Comparison of ENCODE assay signal across 14 cellular contexts in genomic region chr1:248926401-248927182, GRCh38. TPM values are rescaled to one million over a fixed set of nuclear protein-coding genes. Genes with fewer than 3 reads are reported as not detected.
DNase-seq lines count a peak whose midpoint lies in the region; ATAC-seq and TF ChIP-seq lines count a peak whose summit lies in the region.
"Had no signal": no experiment of that assay in that cellular context is flagged by ENCODE, and none has a peak within 500 bp of the region (broad histone marks: within the 10 kb centered on the region; RNA-seq: fewer than 3 reads in every experiment).

No MANE protein-coding gene starts in this region.

- H3K27me3 ChIP-seq in fibroblast of lung (ENCODE audit: control insufficient read depth, insufficient read depth, low read length) (no peaks in the 10 kb centered on the region), esophagus muscularis mucosa (no peaks in the 10 kb centered on the region), heart right ventricle (no peaks in the 10 kb centered on the region)

- no peak overlapping the region for H2AFZ ChIP-seq in fibroblast of lung (ENCODE audit: low read length)

- H3K36me3 ChIP-seq in fibroblast of lung (ENCODE audit: control insufficient read depth, insufficient read depth, low read length) (no peaks in the 10 kb centered on the region), esophagus muscularis mucosa (peaks cover 0 to 7% (median 0%) of the 10 kb centered on the region in 4 donors), heart right ventricle (peaks cover 0 to 9% (median 0%) of the 10 kb centered on the region in 9 donors)

- H3K9me3 ChIP-seq in fibroblast of lung (ENCODE audit: control insufficient read depth, insufficient read depth, low read depth, low read length), result no peaks in the 10 kb centered on the region
- H3K9me3 ChIP-seq in esophagus muscularis mucosa, result no peaks in the 10 kb centered on the region
- no peaks in the 10 kb centered on the region for H3K9me3 ChIP-seq in heart right ventricle

- H3K36me3 Mint-ChIP-seq in activated T-cell treated with anti-CD3 and anti-CD28 coated beads, Interleukin-2, amount 50 U/mL, for 72 hours (ENCODE audit: insufficient read depth in 2 of 2), result no peaks in the 10 kb centered on the region
- H3K36me3 Mint-ChIP-seq in stimulated activated effector memory CD8-positive, alpha-beta T cell treated with anti-CD3 and anti-CD28 coated beads, Interleukin-12 subunit alpha, Interleukin-12 subunit beta, amount 100 ng/mL, for 72 hours, result peaks cover 16% of the 10 kb centered on the region

- no peak for TF ChIP-seq CTCF in fibroblast of lung (conservative IDR thresholded peaks at IDR 0.05 in 1 of 2, IDR thresholded peaks at IDR 0.05 in 1 of 2; ENCODE audit: low read depth in 1 of 2, low read length in 2 of 2)
- no peak for TF ChIP-seq CTCF in esophagus muscularis mucosa (IDR thresholded peaks at IDR 0.05)
- no peak for TF ChIP-seq CTCF in heart right ventricle (IDR thresholded peaks at IDR 0.05)

- POLR2A ChIA-PET in HEK293T (lab: Yijun Ruan, JAX), result no interaction called here

- peak; percentile 21 to 45 for DNase-seq in activated T-cell treated with anti-CD3 and anti-CD28 coated beads, Interleukin-2, amount 50 U/mL, for 72 hours
- DNase-seq in activated T-cell treated with anti-CD3 and anti-CD28 coated beads for 4 hours (no peak), RPMI7951 (ENCODE audit: low read depth) (peak; percentile 82), fibroblast of lung (ENCODE audit: low read depth in 2 of 2) (peak; percentile 28 to 76), esophagus muscularis mucosa (ENCODE audit: extremely low spot score) (no peak), heart right ventricle (no peak), HEK293T (ENCODE audit: extremely low spot score) (no peak)
- no peak for DNase-seq in stimulated activated effector memory CD8-positive, alpha-beta T cell treated with anti-CD3 and anti-CD28 coated beads, Interleukin-12 subunit alpha, Interleukin-12 subunit beta, amount 100 ng/mL, for 72 hours (ENCODE audit: low spot score in 2 of 2)
- DNase-seq: activated naive CD4-positive, alpha-beta T cell treated with anti-CD3 and anti-CD28 coated beads, Interleukin-2, amount 10 ng/mL, durations not matched to agents 7 days and 5 days; NCI-H1092; NCI-H446 treated with DMSO at 0.1 percent for 48 hours; SHP77 had no signal

- CTCF ChIA-PET in HEK293T (lab: Yijun Ruan, JAX), result no interaction called here

- peak overlapping the region in 1 of 2 donors; percentile 28 for H3K4me3 Mint-ChIP-seq in activated T-cell treated with anti-CD3 and anti-CD28 coated beads, Interleukin-2, amount 50 U/mL, for 72 hours
- peak overlapping the region; percentile 3 for H3K4me3 Mint-ChIP-seq in stimulated activated effector memory CD8-positive, alpha-beta T cell treated with anti-CD3 and anti-CD28 coated beads, Interleukin-12 subunit alpha, Interleukin-12 subunit beta, amount 100 ng/mL, for 72 hours
- H3K4me3 Mint-ChIP-seq: activated naive CD4-positive, alpha-beta T cell treated with anti-CD3 and anti-CD28 coated beads, Interleukin-2, amount 10 ng/mL, durations not matched to agents 7 days and 5 days; B cell; stimulated activated memory B cell treated with anti-CD40 and anti-IgM and Interleukin-4, amounts not matched to agents 10 μg/mL and 1 μg/mL and 100 μg/mL, for 72 hours had no signal

- no peak overlapping the region for H3K27ac Mint-ChIP-seq in activated T-cell treated with anti-CD3 and anti-CD28 coated beads, Interleukin-2, amount 50 U/mL, for 72 hours
- peak overlapping the region; percentile 33 for H3K27ac Mint-ChIP-seq in stimulated activated effector memory CD8-positive, alpha-beta T cell treated with anti-CD3 and anti-CD28 coated beads, Interleukin-12 subunit alpha, Interleukin-12 subunit beta, amount 100 ng/mL, for 72 hours
- H3K27ac Mint-ChIP-seq: activated naive CD4-positive, alpha-beta T cell treated with anti-CD3 and anti-CD28 coated beads, Interleukin-2, amount 10 ng/mL, durations not matched to agents 7 days and 5 days; B cell; stimulated activated memory B cell treated with anti-CD40 and anti-IgM and Interleukin-4, amounts not matched to agents 10 μg/mL and 1 μg/mL and 100 μg/mL, for 72 hours had no signal

- peak overlapping the region; percentile 44 for H3K4me2 ChIP-seq in fibroblast of lung (ENCODE audit: extremely low read depth, insufficient read depth, low read length)

- no peak overlapping the region for H3K27ac ChIP-seq in fibroblast of lung (ENCODE audit: insufficient read depth, low read length)
- no peak overlapping the region for H3K27ac ChIP-seq in esophagus muscularis mucosa (replicated peaks in 1 of 4)
- no peak overlapping the region for H3K27ac ChIP-seq in heart right ventricle

- H3K79me2 ChIP-seq in fibroblast of lung (ENCODE audit: control insufficient read depth, insufficient read depth, low read length), result no peaks in the 10 kb centered on the region

- H3K4me3 ChIP-seq in fibroblast of lung (replicated peaks in 1 of 4; ENCODE audit: control extremely low read depth in 1 of 4, insufficient read depth in 1 of 4, low read depth in 3 of 4, low read length in 4 of 4), result no peak overlapping the region
- H3K4me3 ChIP-seq in esophagus muscularis mucosa, result no peak overlapping the region
- H3K4me3 ChIP-seq in heart right ventricle, result no peak overlapping the region

- no peaks in the 10 kb centered on the region for H3K9me3 Mint-ChIP-seq in activated T-cell treated with anti-CD3 and anti-CD28 coated beads, Interleukin-2, amount 50 U/mL, for 72 hours
- no peaks in the 10 kb centered on the region for H3K9me3 Mint-ChIP-seq in stimulated activated effector memory CD8-positive, alpha-beta T cell treated with anti-CD3 and anti-CD28 coated beads, Interleukin-12 subunit alpha, Interleukin-12 subunit beta, amount 100 ng/mL, for 72 hours
- H3K9me3 Mint-ChIP-seq: activated naive CD4-positive, alpha-beta T cell treated with anti-CD3 and anti-CD28 coated beads, Interleukin-2, amount 10 ng/mL, durations not matched to agents 7 days and 5 days; stimulated activated memory B cell treated with anti-CD40 and anti-IgM and Interleukin-4, amounts not matched to agents 10 μg/mL and 1 μg/mL and 100 μg/mL, for 72 hours had no signal

- H3K27me3 Mint-ChIP-seq in activated T-cell treated with anti-CD3 and anti-CD28 coated beads, Interleukin-2, amount 50 U/mL, for 72 hours (ENCODE audit: low read depth), result no peaks in the 10 kb centered on the region
- H3K27me3 Mint-ChIP-seq: B cell; stimulated activated memory B cell treated with anti-CD40 and anti-IgM and Interleukin-4, amounts not matched to agents 10 μg/mL and 1 μg/mL and 100 μg/mL, for 72 hours had no signal

- no peaks in the 10 kb centered on the region for H4K20me1 ChIP-seq in fibroblast of lung (ENCODE audit: control insufficient read depth, extremely low read depth, insufficient read depth, low read length)

- TF ChIP-seq EP300 in esophagus muscularis mucosa (IDR thresholded peaks at IDR 0.05), result no peak

- H3K9ac ChIP-seq in fibroblast of lung (ENCODE audit: insufficient read depth, low read length), result no peak overlapping the region

- 80% methylated on average over 7 of the region's 7 CpGs for WGBS in esophagus muscularis mucosa
- WGBS in heart right ventricle, 2 donors, result 79 to 85% methylated on average over 7 of the region's 7 CpGs

- H3K4me1 Mint-ChIP-seq in activated T-cell treated with anti-CD3 and anti-CD28 coated beads, Interleukin-2, amount 50 U/mL, for 72 hours (ENCODE audit: low read depth), result peaks cover 31% of the 10 kb centered on the region
- H3K4me1 Mint-ChIP-seq in stimulated activated effector memory CD8-positive, alpha-beta T cell treated with anti-CD3 and anti-CD28 coated beads, Interleukin-12 subunit alpha, Interleukin-12 subunit beta, amount 100 ng/mL, for 72 hours, result peaks cover 28% of the 10 kb centered on the region

- no peak for TF ChIP-seq POLR2A in esophagus muscularis mucosa (IDR thresholded peaks at IDR 0.05; ENCODE audit: low read depth)

- intact Hi-C loops in esophagus muscularis mucosa (cut with DNase I), result no loop called here
- intact Hi-C loops in heart right ventricle (cut with DNase I), result no loop called here

- H3K4me1 ChIP-seq in fibroblast of lung (ENCODE audit: control insufficient read depth, extremely low read depth, insufficient read depth, low read length) (peaks cover 6% of the 10 kb centered on the region), esophagus muscularis mucosa (peaks cover 0 to 13% (median 8%) of the 10 kb centered on the region in 4 donors), heart right ventricle (peaks cover 0 to 21% (median 0%) of the 10 kb centered on the region in 9 donors)

- ATAC-seq in activated T-cell treated with anti-CD3 and anti-CD28 coated beads, Interleukin-2, amount 50 U/mL, for 72 hours (replicated peaks in 1 of 2), result no peak
- no peak for ATAC-seq in stimulated activated effector memory CD8-positive, alpha-beta T cell treated with anti-CD3 and anti-CD28 coated beads, Interleukin-12 subunit alpha, Interleukin-12 subunit beta, amount 100 ng/mL, for 72 hours
- no peak for ATAC-seq in heart right ventricle
- ATAC-seq: stimulated activated memory B cell treated with anti-CD40 and anti-IgM and Interleukin-4, amounts not matched to agents 10 μg/mL and 1 μg/mL and 100 μg/mL, for 72 hours had no signal

TF ChIP-seq in HEK293T, 16 proteins besides CTCF, POLR2A, EP300 and RAD21:
- TF ChIP-seq FOXA1 (IDR thresholded peaks at IDR 0.05), result no peak

RNA-seq across cellular contexts. Expression of gene PGBD2, which starts 20.6 kb away (rescaled TPM):
- total RNA-seq in activated T-cell treated with anti-CD3 and anti-CD28 coated beads, Interleukin-2, amount 50 U/mL, for 72 hours, result 1 to 10 TPM; 4.0 to 6.1 TPM
- total RNA-seq in RPMI7951 (2014; rRNA removed; shearing (Covaris generic)), result 6.2 TPM in 2 replicates
- total RNA-seq in fibroblast of lung, result 7.1 and 8.2 TPM in 2 replicates
- 3.9 and 4.0 TPM in 2 replicates for polyA plus RNA-seq in fibroblast of lung
- 1.9 and 2.2 TPM in 2 replicates for polyA plus RNA-seq in fibroblast of lung (2012)
- polyA minus RNA-seq in fibroblast of lung (ENCODE audit: low replicate concordance), result 0.96 and 2.0 TPM in 2 replicates
- total RNA-seq in esophagus muscularis mucosa, result 1 to 10 TPM; 3.1 to 5.6 (median 4.1) TPM
- 1 to 10 TPM; 1.3 to 3.4 (median 2.2) TPM for total RNA-seq in heart right ventricle
- polyA plus RNA-seq in heart right ventricle, result 1 to 10 TPM; 1.7 to 3.0 TPM

Comparison
In these comparisons a context has a peak if more than half of its experiments do, and no peak if none do; other contexts are left out.
1. DNase-seq: peak in activated T-cell treated with anti-CD3 and anti-CD28 coated beads, Interleukin-2, amount 50 U/mL, for 72 hours (2 of 2), RPMI7951 (single experiment) and fibroblast of lung (2 of 2); none in activated T-cell treated with anti-CD3 and anti-CD28 coated beads for 4 hours (single experiment), stimulated activated effector memory CD8-positive, alpha-beta T cell treated with anti-CD3 and anti-CD28 coated beads, Interleukin-12 subunit alpha, Interleukin-12 subunit beta, amount 100 ng/mL, for 72 hours (0 of 2), esophagus muscularis mucosa (single experiment), heart right ventricle (0 of 2) and HEK293T (single experiment).